ENCODE assay signal across 12 cellular contexts in genomic region chr11:88179966-88180629, GRCh38. TPM values are rescaled to one million over a fixed set of nuclear protein-coding genes. Genes with fewer than 3 reads are reported as not detected.
DNase-seq lines count a peak whose midpoint lies in the region; ATAC-seq and TF ChIP-seq lines count a peak whose summit lies in the region.
"Had no signal": no experiment of that assay in that cellular context is flagged by ENCODE, and none has a peak within 500 bp of the region (broad histone marks: within the 10 kb centered on the region; RNA-seq: fewer than 3 reads in every experiment).

No MANE protein-coding gene starts in this region.

- H3K36me3 Mint-ChIP-seq in MCF 10A (ENCODE audit: insufficient read depth, unreplicated experiment): peaks cover 7% of the 10 kb centered on the region
- H3K36me3 Mint-ChIP-seq: IgD-negative memory B cell had no signal

- peak overlapping the region; percentile 30 for H3K4me3 Mint-ChIP-seq in MCF 10A (ENCODE audit: unreplicated experiment)
- H3K4me3 Mint-ChIP-seq: IgD-negative memory B cell had no signal

- no peaks in the 10 kb centered on the region for H3K27me3 Mint-ChIP-seq in MCF 10A (ENCODE audit: insufficient read depth, unreplicated experiment)

- H3K4me3 ChIP-seq in breast epithelium (no peak overlapping the region), esophagus squamous epithelium (no peak overlapping the region), lower leg skin (ENCODE audit: low read depth, poor library complexity, severe bottlenecking) (no peak overlapping the region)

- peaks cover 43% of the 10 kb centered on the region for H3K4me1 Mint-ChIP-seq in MCF 10A (ENCODE audit: insufficient read depth, unreplicated experiment)
- H3K4me1 Mint-ChIP-seq: IgD-negative memory B cell had no signal

- H3K27me3 ChIP-seq in breast epithelium (no peaks in the 10 kb centered on the region), esophagus squamous epithelium (no peaks in the 10 kb centered on the region)

- no peak for TF ChIP-seq CTCF in MCF 10A (IDR thresholded peaks at IDR 0.05; ENCODE audit: unreplicated experiment)
- no peak for TF ChIP-seq CTCF in breast epithelium (IDR thresholded peaks at IDR 0.05)
- peak in 4 of 6 experiments; percentile 9 to 73 (median 44) for TF ChIP-seq CTCF in esophagus squamous epithelium (IDR thresholded peaks at IDR 0.05)
- TF ChIP-seq CTCF in lower leg skin (IDR thresholded peaks at IDR 0.05): no peak

- POLR2A ChIA-PET in MCF 10A (lab: Yijun Ruan, JAX): interaction anchor here (0.6 to 5.2 kb wide), 21 partner anchors 10 to 576 kb away, joined by 3 to 30 read pairs (median 3); partner anchors contain the start of gene CTSC

- no peak for TF ChIP-seq POLR2A in breast epithelium (IDR thresholded peaks at IDR 0.05)
- no peak for TF ChIP-seq POLR2A in esophagus squamous epithelium (IDR thresholded peaks at IDR 0.05)
- no peak for TF ChIP-seq POLR2A in lower leg skin (IDR thresholded peaks at IDR 0.05)

- H3K9me3 ChIP-seq in breast epithelium (no peaks in the 10 kb centered on the region), esophagus squamous epithelium (no peaks in the 10 kb centered on the region)

- BruUV-seq in MCF 10A (replicated peaks; lab: Mats Ljungman, UMichigan): no TSS peak

- ATAC-seq in HG03558 (IDR thresholded peaks at IDR 0.05; ENCODE audit: extremely low read depth, unreplicated experiment): peak; percentile 26
- ATAC-seq in GM19397 (IDR thresholded peaks at IDR 0.05; ENCODE audit: unreplicated experiment): no peak
- no peak for ATAC-seq in GM19452 (IDR thresholded peaks at IDR 0.05; ENCODE audit: unreplicated experiment)

- no peak overlapping the region for H3K27ac ChIP-seq in breast epithelium
- H3K27ac ChIP-seq in esophagus squamous epithelium: peak overlapping the region; percentile 40 to 82 (median 73)

- WGBS in esophagus squamous epithelium, 2 donors: 28 to 51% methylated on average over 3 of the region's 3 CpGs
- WGBS in lower leg skin, 2 donors: 54 to 56% methylated on average over 3 of the region's 3 CpGs

- peaks cover 7% of the 10 kb centered on the region for H3K9me3 Mint-ChIP-seq in MCF 10A (ENCODE audit: unreplicated experiment)

- H3K27ac Mint-ChIP-seq in MCF 10A (ENCODE audit: low read depth, unreplicated experiment): peak overlapping the region; percentile 76
- H3K27ac Mint-ChIP-seq: IgD-negative memory B cell had no signal

- DNase-seq in MCF 10A (ENCODE audit: unreplicated experiment) (peak; percentile 88), breast epithelium (ENCODE audit: low spot score in 2 of 2) (no peak), esophagus squamous epithelium (lab: John Stamatoyannopoulos, UW) (no peak), NCI-H526 treated with DMSO at 0.1 percent for 48 hours (lab: John Stamatoyannopoulos, UW) (no peak), lower leg skin (ENCODE audit: low spot score in 2 of 2) (no peak)
- DNase-seq: activated CD4-positive, alpha-beta T cell treated with anti-CD3 and anti-CD28 coated beads, Interleukin-2, amount 50 U/mL, for 4 hours; DMS53; midbrain had no signal

- intact Hi-C loops in MCF 10A (cut with micrococcal nuclease) (loop anchor here (2.0 to 10.0 kb wide), 5 partner anchors 77 to 715 kb away; partner anchors contain the start of gene CTSC), breast epithelium (cut with DNase I; ENCODE audit: low total_unique reads) (no loop called here), esophagus squamous epithelium (cut with DNase I) (no loop called here), lower leg skin (cut with DNase I; ENCODE audit: low total_unique reads) (no loop called here)

- H3K36me3 ChIP-seq in breast epithelium: no peaks in the 10 kb centered on the region
- H3K36me3 ChIP-seq in esophagus squamous epithelium: no peaks in the 10 kb centered on the region

- CTCF ChIA-PET in MCF 10A (lab: Yijun Ruan, JAX): interaction anchor here (0.5 to 3.7 kb wide), 10 partner anchors 9 to 1725 kb away, joined by 3 to 23 read pairs (median 3); no protein-coding TSS in a partner anchor

- H3K4me1 ChIP-seq in breast epithelium: no peaks in the 10 kb centered on the region
- peaks cover 8 to 93% (median 17%) of the 10 kb centered on the region in 3 donors for H3K4me1 ChIP-seq in esophagus squamous epithelium

RNA-seq across cellular contexts. Expression of gene RAB38, which starts 4.9 kb away (rescaled TPM):
- total RNA-seq in MCF 10A (2022) (77.7 and 80.9 TPM in 2 replicates), breast epithelium (10 to 100 TPM in 1 of 3 donors, 1 to 10 TPM in 2; 1.6 to 14.8 (median 5.2) TPM), esophagus squamous epithelium (100 to 1,000 TPM in 1 of 4 donors, 10 to 100 TPM in 3; 23.4 to 105 (median 65.1) TPM), lower leg skin (10 to 100 TPM; 26.9 to 87.3 (median 69.6) TPM)

Comparison
In these comparisons a context has a peak if more than half of its experiments do, and no peak if none do; other contexts are left out.
1. CTCF ChIP-seq: peak in esophagus squamous epithelium (4 of 6); none in MCF 10A (single experiment), breast epithelium (0 of 3) and lower leg skin (0 of 3).
2. H3K27ac ChIP-seq: peak in esophagus squamous epithelium (4 of 4); none in breast epithelium (0 of 2).